In the genomic region with DNA sequence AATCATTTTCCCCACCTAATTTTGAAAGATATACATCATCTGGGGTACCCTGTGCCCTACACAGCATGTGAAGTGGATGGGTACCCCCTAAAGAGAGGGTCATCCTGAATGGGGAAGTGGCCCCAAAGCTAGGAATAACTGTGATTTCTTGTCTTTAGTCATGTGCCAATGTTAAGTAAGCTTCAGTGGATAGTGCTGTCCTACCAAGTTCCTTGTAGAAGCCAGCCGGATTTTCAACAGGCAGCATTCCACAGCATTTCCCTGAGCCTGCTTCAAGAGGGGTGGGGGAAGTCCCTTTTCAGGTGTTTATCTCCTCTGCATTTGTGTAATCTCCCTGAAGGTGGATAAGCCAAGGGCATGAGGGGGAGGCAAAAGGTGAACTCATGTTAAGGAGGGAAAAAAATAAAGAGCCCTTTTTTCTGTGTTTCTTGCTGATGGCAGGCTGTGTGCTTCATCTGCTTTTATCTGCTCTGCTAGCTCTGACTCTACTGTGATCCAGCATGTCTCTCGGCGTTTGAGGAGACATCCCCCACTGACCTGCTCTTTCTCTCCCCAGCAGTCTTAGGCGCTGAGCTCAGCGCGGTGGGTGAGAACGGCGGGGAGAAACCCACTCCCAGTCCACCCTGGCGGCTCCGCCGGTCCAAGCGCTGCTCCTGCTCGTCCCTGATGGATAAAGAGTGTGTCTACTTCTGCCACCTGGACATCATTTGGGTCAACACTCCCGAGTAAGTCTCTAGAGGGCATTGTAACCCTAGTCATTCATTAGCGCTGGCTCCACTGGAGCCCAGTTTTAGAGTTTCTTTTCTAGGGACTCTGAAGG, we compare ENCODE assay signal across 1 cellular context.
TF ChIP-seq lines count a peak whose summit lies in the region.

No MANE protein-coding gene starts in this region.

TF ChIP-seq in HepG2, 621 proteins besides CTCF, POLR2A, EP300 and RAD21 (continued from another document):
- TF ChIP-seq, protein P1, sequence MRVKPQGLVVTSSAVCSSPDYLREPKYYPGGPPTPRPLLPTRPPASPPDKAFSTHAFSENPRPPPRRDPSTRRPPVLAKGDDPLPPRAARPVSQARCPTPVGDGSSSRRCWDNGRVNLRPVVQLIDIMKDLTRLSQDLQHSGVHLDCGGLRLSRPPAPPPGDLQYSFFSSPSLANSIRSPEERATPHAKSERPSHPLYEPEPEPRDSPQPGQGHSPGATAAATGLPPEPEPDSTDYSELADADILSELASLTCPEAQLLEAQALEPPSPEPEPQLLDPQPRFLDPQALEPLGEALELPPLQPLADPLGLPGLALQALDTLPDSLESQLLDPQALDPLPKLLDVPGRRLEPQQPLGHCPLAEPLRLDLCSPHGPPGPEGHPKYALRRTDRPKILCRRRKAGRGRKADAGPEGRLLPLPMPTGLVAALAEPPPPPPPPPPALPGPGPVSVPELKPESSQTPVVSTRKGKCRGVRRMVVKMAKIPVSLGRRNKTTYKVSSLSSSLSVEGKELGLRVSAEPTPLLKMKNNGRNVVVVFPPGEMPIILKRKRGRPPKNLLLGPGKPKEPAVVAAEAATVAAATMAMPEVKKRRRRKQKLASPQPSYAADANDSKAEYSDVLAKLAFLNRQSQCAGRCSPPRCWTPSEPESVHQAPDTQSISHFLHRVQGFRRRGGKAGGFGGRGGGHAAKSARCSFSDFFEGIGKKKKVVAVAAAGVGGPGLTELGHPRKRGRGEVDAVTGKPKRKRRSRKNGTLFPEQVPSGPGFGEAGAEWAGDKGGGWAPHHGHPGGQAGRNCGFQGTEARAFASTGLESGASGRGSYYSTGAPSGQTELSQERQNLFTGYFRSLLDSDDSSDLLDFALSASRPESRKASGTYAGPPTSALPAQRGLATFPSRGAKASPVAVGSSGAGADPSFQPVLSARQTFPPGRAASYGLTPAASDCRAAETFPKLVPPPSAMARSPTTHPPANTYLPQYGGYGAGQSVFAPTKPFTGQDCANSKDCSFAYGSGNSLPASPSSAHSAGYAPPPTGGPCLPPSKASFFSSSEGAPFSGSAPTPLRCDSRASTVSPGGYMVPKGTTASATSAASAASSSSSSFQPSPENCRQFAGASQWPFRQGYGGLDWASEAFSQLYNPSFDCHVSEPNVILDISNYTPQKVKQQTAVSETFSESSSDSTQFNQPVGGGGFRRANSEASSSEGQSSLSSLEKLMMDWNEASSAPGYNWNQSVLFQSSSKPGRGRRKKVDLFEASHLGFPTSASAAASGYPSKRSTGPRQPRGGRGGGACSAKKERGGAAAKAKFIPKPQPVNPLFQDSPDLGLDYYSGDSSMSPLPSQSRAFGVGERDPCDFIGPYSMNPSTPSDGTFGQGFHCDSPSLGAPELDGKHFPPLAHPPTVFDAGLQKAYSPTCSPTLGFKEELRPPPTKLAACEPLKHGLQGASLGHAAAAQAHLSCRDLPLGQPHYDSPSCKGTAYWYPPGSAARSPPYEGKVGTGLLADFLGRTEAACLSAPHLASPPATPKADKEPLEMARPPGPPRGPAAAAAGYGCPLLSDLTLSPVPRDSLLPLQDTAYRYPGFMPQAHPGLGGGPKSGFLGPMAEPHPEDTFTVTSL (CRISPR knock-in tag; IDR thresholded peaks at IDR 0.05; ENCODE audit: borderline replicate concordance): no peak
- TF ChIP-seq HDAC6 (IDR thresholded peaks at IDR 0.05; ENCODE audit: low read depth, low read length) (no peak), ZNF501 (CRISPR knock-in tag; IDR thresholded peaks at IDR 0.05) (peak; percentile 50; the same call in 1 of the 2 replicates), RFXAP (CRISPR knock-in tag; IDR thresholded peaks at IDR 0.05; ENCODE audit: borderline replicate concordance) (0 out of 2 replicates have a peak, but pooled peaks have one; percentile 54), ZNF607 (CRISPR knock-in tag; IDR thresholded peaks at IDR 0.05; ENCODE audit: borderline replicate concordance) (0 out of 2 replicates have a peak, but pooled peaks have one; percentile 19), ISL2 (CRISPR knock-in tag; IDR thresholded peaks at IDR 0.05) (0 out of 2 replicates have a peak, but pooled peaks have one; percentile 23), CAMTA2 (CRISPR knock-in tag; IDR thresholded peaks at IDR 0.05; ENCODE audit: borderline replicate concordance) (0 out of 2 replicates have a peak, but pooled peaks have one; percentile 46), SP1 (IDR thresholded peaks at IDR 0.05) (no peak), SP1 (CRISPR knock-in tag; IDR thresholded peaks at IDR 0.05) (no peak), ZNF7 (CRISPR knock-in tag; IDR thresholded peaks at IDR 0.05) (peak; percentile 63; the same call in 1 of the 2 replicates), NCOA5 (CRISPR knock-in tag; IDR thresholded peaks at IDR 0.05) (0 out of 2 replicates have a peak, but pooled peaks have one; percentile 55), SMC3 (IDR thresholded peaks at IDR 0.05; ENCODE audit: low read length) (peak; percentile 48; the same call in 1 of the 2 replicates), STAG1 (CRISPR knock-in tag; IDR thresholded peaks at IDR 0.05) (peak; percentile 93), TBX2 (CRISPR knock-in tag; IDR thresholded peaks at IDR 0.05; ENCODE audit: borderline replicate concordance) (0 out of 2 replicates have a peak, but pooled peaks have one; percentile 20), BORCS8-MEF2B (CRISPR knock-in tag; IDR thresholded peaks at IDR 0.05) (no peak), ZNF350 (CRISPR knock-in tag; IDR thresholded peaks at IDR 0.05; ENCODE audit: borderline replicate concordance, low read depth) (peak; percentile 41; the same call in 1 of the 2 replicates), XRCC5 (optimal IDR thresholded peaks at IDR 0.05; ENCODE audit: low read length) (peak; percentile 26), MAFK (conservative IDR thresholded peaks at IDR 0.05 in 1 of 2, IDR thresholded peaks at IDR 0.05 in 1 of 2; ENCODE audit: low read length in 2 of 2) (no peak)
- TF ChIP-seq, protein P2, sequence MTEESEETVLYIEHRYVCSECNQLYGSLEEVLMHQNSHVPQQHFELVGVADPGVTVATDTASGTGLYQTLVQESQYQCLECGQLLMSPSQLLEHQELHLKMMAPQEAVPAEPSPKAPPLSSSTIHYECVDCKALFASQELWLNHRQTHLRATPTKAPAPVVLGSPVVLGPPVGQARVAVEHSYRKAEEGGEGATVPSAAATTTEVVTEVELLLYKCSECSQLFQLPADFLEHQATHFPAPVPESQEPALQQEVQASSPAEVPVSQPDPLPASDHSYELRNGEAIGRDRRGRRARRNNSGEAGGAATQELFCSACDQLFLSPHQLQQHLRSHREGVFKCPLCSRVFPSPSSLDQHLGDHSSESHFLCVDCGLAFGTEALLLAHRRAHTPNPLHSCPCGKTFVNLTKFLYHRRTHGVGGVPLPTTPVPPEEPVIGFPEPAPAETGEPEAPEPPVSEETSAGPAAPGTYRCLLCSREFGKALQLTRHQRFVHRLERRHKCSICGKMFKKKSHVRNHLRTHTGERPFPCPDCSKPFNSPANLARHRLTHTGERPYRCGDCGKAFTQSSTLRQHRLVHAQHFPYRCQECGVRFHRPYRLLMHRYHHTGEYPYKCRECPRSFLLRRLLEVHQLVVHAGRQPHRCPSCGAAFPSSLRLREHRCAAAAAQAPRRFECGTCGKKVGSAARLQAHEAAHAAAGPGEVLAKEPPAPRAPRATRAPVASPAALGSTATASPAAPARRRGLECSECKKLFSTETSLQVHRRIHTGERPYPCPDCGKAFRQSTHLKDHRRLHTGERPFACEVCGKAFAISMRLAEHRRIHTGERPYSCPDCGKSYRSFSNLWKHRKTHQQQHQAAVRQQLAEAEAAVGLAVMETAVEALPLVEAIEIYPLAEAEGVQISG (CRISPR knock-in tag; IDR thresholded peaks at IDR 0.05): peak; percentile 38; the same call in 1 of the 2 replicates
- TF ChIP-seq, protein P3, sequence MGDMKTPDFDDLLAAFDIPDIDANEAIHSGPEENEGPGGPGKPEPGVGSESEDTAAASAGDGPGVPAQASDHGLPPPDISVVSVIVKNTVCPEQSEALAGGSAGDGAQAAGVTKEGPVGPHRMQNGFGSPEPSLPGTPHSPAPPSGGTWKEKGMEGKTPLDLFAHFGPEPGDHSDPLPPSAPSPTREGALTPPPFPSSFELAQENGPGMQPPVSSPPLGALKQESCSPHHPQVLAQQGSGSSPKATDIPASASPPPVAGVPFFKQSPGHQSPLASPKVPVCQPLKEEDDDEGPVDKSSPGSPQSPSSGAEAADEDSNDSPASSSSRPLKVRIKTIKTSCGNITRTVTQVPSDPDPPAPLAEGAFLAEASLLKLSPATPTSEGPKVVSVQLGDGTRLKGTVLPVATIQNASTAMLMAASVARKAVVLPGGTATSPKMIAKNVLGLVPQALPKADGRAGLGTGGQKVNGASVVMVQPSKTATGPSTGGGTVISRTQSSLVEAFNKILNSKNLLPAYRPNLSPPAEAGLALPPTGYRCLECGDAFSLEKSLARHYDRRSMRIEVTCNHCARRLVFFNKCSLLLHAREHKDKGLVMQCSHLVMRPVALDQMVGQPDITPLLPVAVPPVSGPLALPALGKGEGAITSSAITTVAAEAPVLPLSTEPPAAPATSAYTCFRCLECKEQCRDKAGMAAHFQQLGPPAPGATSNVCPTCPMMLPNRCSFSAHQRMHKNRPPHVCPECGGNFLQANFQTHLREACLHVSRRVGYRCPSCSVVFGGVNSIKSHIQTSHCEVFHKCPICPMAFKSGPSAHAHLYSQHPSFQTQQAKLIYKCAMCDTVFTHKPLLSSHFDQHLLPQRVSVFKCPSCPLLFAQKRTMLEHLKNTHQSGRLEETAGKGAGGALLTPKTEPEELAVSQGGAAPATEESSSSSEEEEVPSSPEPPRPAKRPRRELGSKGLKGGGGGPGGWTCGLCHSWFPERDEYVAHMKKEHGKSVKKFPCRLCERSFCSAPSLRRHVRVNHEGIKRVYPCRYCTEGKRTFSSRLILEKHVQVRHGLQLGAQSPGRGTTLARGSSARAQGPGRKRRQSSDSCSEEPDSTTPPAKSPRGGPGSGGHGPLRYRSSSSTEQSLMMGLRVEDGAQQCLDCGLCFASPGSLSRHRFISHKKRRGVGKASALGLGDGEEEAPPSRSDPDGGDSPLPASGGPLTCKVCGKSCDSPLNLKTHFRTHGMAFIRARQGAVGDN (CRISPR knock-in tag; IDR thresholded peaks at IDR 0.05): peak; percentile 60
- TF ChIP-seq, protein P4, sequence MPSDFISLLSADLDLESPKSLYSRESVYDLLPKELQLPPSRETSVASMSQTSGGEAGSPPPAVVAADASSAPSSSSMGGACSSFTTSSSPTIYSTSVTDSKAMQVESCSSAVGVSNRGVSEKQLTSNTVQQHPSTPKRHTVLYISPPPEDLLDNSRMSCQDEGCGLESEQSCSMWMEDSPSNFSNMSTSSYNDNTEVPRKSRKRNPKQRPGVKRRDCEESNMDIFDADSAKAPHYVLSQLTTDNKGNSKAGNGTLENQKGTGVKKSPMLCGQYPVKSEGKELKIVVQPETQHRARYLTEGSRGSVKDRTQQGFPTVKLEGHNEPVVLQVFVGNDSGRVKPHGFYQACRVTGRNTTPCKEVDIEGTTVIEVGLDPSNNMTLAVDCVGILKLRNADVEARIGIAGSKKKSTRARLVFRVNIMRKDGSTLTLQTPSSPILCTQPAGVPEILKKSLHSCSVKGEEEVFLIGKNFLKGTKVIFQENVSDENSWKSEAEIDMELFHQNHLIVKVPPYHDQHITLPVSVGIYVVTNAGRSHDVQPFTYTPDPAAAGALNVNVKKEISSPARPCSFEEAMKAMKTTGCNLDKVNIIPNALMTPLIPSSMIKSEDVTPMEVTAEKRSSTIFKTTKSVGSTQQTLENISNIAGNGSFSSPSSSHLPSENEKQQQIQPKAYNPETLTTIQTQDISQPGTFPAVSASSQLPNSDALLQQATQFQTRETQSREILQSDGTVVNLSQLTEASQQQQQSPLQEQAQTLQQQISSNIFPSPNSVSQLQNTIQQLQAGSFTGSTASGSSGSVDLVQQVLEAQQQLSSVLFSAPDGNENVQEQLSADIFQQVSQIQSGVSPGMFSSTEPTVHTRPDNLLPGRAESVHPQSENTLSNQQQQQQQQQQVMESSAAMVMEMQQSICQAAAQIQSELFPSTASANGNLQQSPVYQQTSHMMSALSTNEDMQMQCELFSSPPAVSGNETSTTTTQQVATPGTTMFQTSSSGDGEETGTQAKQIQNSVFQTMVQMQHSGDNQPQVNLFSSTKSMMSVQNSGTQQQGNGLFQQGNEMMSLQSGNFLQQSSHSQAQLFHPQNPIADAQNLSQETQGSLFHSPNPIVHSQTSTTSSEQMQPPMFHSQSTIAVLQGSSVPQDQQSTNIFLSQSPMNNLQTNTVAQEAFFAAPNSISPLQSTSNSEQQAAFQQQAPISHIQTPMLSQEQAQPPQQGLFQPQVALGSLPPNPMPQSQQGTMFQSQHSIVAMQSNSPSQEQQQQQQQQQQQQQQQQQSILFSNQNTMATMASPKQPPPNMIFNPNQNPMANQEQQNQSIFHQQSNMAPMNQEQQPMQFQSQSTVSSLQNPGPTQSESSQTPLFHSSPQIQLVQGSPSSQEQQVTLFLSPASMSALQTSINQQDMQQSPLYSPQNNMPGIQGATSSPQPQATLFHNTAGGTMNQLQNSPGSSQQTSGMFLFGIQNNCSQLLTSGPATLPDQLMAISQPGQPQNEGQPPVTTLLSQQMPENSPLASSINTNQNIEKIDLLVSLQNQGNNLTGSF (CRISPR knock-in tag; IDR thresholded peaks at IDR 0.05): 0 out of 2 replicates have a peak, but pooled peaks have one; percentile 27
- TF ChIP-seq, protein P5, sequence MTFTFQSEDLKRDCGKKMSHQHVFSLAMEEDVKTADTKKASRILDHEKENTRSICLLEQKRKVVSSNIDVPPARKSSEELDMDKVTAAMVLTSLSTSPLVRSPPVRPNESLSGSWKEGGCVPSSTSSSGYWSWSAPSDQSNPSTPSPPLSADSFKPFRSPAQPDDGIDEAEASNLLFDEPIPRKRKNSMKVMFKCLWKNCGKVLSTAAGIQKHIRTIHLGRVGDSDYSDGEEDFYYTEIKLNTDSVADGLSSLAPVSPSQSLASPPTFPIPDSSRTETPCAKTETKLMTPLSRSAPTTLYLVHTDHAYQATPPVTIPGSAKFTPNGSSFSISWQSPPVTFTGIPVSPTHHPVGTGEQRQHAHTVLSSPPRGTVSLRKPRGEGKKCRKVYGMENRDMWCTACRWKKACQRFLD (CRISPR knock-in tag; IDR thresholded peaks at IDR 0.05; ENCODE audit: borderline replicate concordance): no peak
- TF ChIP-seq, protein P6, sequence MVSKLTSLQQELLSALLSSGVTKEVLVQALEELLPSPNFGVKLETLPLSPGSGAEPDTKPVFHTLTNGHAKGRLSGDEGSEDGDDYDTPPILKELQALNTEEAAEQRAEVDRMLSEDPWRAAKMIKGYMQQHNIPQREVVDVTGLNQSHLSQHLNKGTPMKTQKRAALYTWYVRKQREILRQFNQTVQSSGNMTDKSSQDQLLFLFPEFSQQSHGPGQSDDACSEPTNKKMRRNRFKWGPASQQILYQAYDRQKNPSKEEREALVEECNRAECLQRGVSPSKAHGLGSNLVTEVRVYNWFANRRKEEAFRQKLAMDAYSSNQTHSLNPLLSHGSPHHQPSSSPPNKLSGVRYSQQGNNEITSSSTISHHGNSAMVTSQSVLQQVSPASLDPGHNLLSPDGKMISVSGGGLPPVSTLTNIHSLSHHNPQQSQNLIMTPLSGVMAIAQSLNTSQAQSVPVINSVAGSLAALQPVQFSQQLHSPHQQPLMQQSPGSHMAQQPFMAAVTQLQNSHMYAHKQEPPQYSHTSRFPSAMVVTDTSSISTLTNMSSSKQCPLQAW (CRISPR knock-in tag; IDR thresholded peaks at IDR 0.05): 0 out of 2 replicates have a peak, but pooled peaks have one; percentile 43
